ENCODE assay signal across 1 cellular context in genomic region chr11:17013548-17014320, GRCh38.
A peak's percentile ranks its signal among the peaks of the same experiment; 100 is the strongest.
TF ChIP-seq lines count a peak whose summit lies in the region.

No MANE protein-coding gene starts in this region.

TF ChIP-seq in HepG2, 621 proteins besides CTCF, POLR2A, EP300 and RAD21 (continued from another document and continues in another):
- TF ChIP-seq ZNF574 (CRISPR knock-in tag; IDR thresholded peaks at IDR 0.05) (no peak), BORCS8-MEF2B (CRISPR knock-in tag; IDR thresholded peaks at IDR 0.05) (no peak), MAFG (CRISPR knock-in tag; IDR thresholded peaks at IDR 0.05) (no peak), NFIB (CRISPR knock-in tag; IDR thresholded peaks at IDR 0.05; ENCODE audit: borderline replicate concordance) (no peak), SP4 (CRISPR knock-in tag; IDR thresholded peaks at IDR 0.05) (peak; percentile 49; the same call in 1 of the 2 replicates), KLF12 (CRISPR knock-in tag; IDR thresholded peaks at IDR 0.05; ENCODE audit: borderline replicate concordance) (peak; percentile 40; the same call in 1 of the 2 replicates), ADNP (CRISPR knock-in tag; IDR thresholded peaks at IDR 0.05) (no peak), ELK4 (CRISPR knock-in tag; IDR thresholded peaks at IDR 0.05; ENCODE audit: borderline replicate concordance) (no peak), ZBTB20 (CRISPR knock-in tag; IDR thresholded peaks at IDR 0.05; ENCODE audit: borderline replicate concordance, low read depth) (no peak), ASH2L (IDR thresholded peaks at IDR 0.05; ENCODE audit: insufficient read length, low read depth, low read length) (no peak), SRY (CRISPR knock-in tag; IDR thresholded peaks at IDR 0.05) (0 out of 2 replicates have a peak, but pooled peaks have one; percentile 15), KLF16 (CRISPR knock-in tag; IDR thresholded peaks at IDR 0.05) (0 out of 4 replicates have a peak, but pooled peaks of 1 of the 2 experiments have one; percentile 8), GFI1 (CRISPR knock-in tag; IDR thresholded peaks at IDR 0.05; ENCODE audit: borderline replicate concordance) (0 out of 2 replicates have a peak, but pooled peaks have one; percentile 8), MTA1 (CRISPR knock-in tag; IDR thresholded peaks at IDR 0.05; ENCODE audit: borderline replicate concordance) (no peak; the same call in 1 of the 2 replicates), ZNF546 (CRISPR knock-in tag; conservative IDR thresholded peaks at IDR 0.05) (no peak), IRF1 (CRISPR knock-in tag; IDR thresholded peaks at IDR 0.05; ENCODE audit: low read depth) (no peak), DMAP1 (CRISPR knock-in tag; IDR thresholded peaks at IDR 0.05) (no peak; the same call in 1 of the 2 replicates), TFDP1 (CRISPR knock-in tag; IDR thresholded peaks at IDR 0.05; ENCODE audit: borderline replicate concordance) (peak; percentile 49; the same call in 1 of the 2 replicates), GATAD2A (CRISPR knock-in tag; IDR thresholded peaks at IDR 0.05) (no peak), STAT6 (CRISPR knock-in tag; IDR thresholded peaks at IDR 0.05; ENCODE audit: borderline replicate concordance) (no peak), HOXA9 (CRISPR knock-in tag; IDR thresholded peaks at IDR 0.05; ENCODE audit: borderline replicate concordance) (no peak), ZBTB2 (CRISPR knock-in tag; IDR thresholded peaks at IDR 0.05; ENCODE audit: low read depth) (peak; percentile 23; the same call in 1 of the 2 replicates), ZNF577 (CRISPR knock-in tag; IDR thresholded peaks at IDR 0.05; ENCODE audit: borderline replicate concordance, low read depth) (no peak), KDM4B (CRISPR knock-in tag; IDR thresholded peaks at IDR 0.05) (no peak), FOXK2 (IDR thresholded peaks at IDR 0.05) (no peak), FOSL1 (CRISPR knock-in tag; IDR thresholded peaks at IDR 0.05; ENCODE audit: borderline replicate concordance) (no peak), ATAD3A (CRISPR knock-in tag; IDR thresholded peaks at IDR 0.05) (no peak), ZXDC (CRISPR knock-in tag; IDR thresholded peaks at IDR 0.05) (no peak), ZNF609 (CRISPR knock-in tag; IDR thresholded peaks at IDR 0.05; ENCODE audit: borderline replicate concordance) (no peak), ZNF280D (CRISPR knock-in tag; IDR thresholded peaks at IDR 0.05) (no peak), THRA (CRISPR knock-in tag; IDR thresholded peaks at IDR 0.05; ENCODE audit: borderline replicate concordance) (no peak), ZNF556 (CRISPR knock-in tag; IDR thresholded peaks at IDR 0.05; ENCODE audit: borderline replicate concordance) (no peak)
